ENCODE assay signal across 10 cellular contexts in the genomic region with DNA sequence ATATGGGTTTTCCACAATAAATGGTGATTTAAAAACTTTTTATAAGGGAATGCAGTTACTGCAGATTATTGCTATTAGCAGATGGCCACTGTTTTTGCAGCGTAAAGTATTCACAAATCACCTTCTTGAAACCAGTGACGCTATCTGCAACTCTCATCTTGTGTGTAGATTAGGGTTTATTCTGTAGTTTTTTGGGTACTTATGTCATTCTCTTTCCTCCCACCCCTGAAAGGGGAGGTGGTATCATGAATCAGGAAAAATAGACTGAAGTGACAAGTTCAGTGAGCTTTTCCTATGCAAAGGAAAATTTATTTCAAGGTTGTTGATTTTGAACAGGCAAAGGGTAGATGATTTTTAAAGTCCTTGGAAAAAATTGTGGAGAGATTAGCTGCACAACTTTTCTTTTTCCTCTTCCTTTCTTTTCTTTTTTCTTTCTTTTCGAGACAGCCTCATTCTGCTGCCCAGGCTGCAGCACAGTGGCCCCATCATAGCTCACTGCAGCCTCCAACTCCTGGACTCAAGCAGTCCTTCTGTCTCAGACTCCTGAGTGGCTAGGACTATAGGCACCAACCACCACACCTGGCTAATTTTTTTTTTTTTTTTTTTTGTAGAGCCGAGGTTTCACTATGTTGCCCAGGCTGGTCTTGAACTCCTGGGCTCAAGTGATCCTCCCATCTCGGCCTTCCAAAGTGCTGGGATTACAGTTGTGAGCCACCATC. TPM values are rescaled to one million over a fixed set of nuclear protein-coding genes. Genes with fewer than 3 reads are reported as not detected.
DNase-seq lines count a peak whose midpoint lies in the region; ATAC-seq, FAIRE-seq and TF ChIP-seq lines count a peak whose summit lies in the region.
"Had no signal": no experiment of that assay in that cellular context is flagged by ENCODE, and none has a peak within 500 bp of the region (broad histone marks: within the 10 kb centered on the region; RNA-seq: fewer than 3 reads in every experiment).

No MANE protein-coding gene starts in this region.

- peak overlapping the region; percentile 98 for H3K4me3 Mint-ChIP-seq in activated naive CD4-positive, alpha-beta T cell treated with anti-CD3 and anti-CD28 coated beads, Interleukin-2, amount 50 U/mL, for 24 hours
- peak overlapping the region; percentile 94 for H3K4me3 Mint-ChIP-seq in activated naive CD8-positive, alpha-beta T cell treated with anti-CD3 and anti-CD28 coated beads, Interleukin-2, amount 50 U/mL, for 24 hours
- peak overlapping the region; percentile 97 for H3K4me3 Mint-ChIP-seq in type B pancreatic cell

- TF ChIP-seq POLR2A in GM12892 (IDR thresholded peaks at IDR 0.05; ENCODE audit: low read depth, low read length) = no peak

- TF ChIP-seq CTCF in left lung (IDR thresholded peaks at IDR 0.05) = no peak
- TF ChIP-seq CTCF in type B pancreatic cell (conservative IDR thresholded peaks at IDR 0.05) = no peak

- ATAC-seq in activated naive CD8-positive, alpha-beta T cell treated with anti-CD3 and anti-CD28 coated beads, Interleukin-2, amount 50 U/mL, for 24 hours = no peak
- ATAC-seq in left lung (no peak), HG03139 (IDR thresholded peaks at IDR 0.05; ENCODE audit: unreplicated experiment) (no peak)

- FAIRE-seq in HTR-8/SVneo (lab: Jason Lieb, UNC) = no peak
- FAIRE-seq in GM12892 (lab: Jason Lieb, UNC) = no peak

- H3K4me1 Mint-ChIP-seq in activated naive CD4-positive, alpha-beta T cell treated with anti-CD3 and anti-CD28 coated beads, Interleukin-2, amount 50 U/mL, for 24 hours = peaks cover 61% of the 10 kb centered on the region
- H3K4me1 Mint-ChIP-seq in activated naive CD8-positive, alpha-beta T cell treated with anti-CD3 and anti-CD28 coated beads, Interleukin-2, amount 50 U/mL, for 24 hours = peaks cover 68% of the 10 kb centered on the region
- H3K4me1 Mint-ChIP-seq in type B pancreatic cell (ENCODE audit: unreplicated experiment) = peaks cover 56% of the 10 kb centered on the region

- H3K27ac Mint-ChIP-seq in activated naive CD4-positive, alpha-beta T cell treated with anti-CD3 and anti-CD28 coated beads, Interleukin-2, amount 50 U/mL, for 24 hours = no peak overlapping the region
- H3K27ac Mint-ChIP-seq in activated naive CD8-positive, alpha-beta T cell treated with anti-CD3 and anti-CD28 coated beads, Interleukin-2, amount 50 U/mL, for 24 hours = no peak overlapping the region
- peak overlapping the region; percentile 21 for H3K27ac Mint-ChIP-seq in type B pancreatic cell

- H3K9me3 ChIP-seq in left lung = no peaks in the 10 kb centered on the region

- no peak for DNase-seq in activated naive CD4-positive, alpha-beta T cell treated with Interleukin-2 at 50 U/mL for 16 hours
- DNase-seq in activated naive CD8-positive, alpha-beta T cell treated with anti-CD3 and anti-CD28 coated beads, Interleukin-2, amount 50 U/mL, for 24 hours = no peak
- DNase-seq in left lung (no peak), type B pancreatic cell (ENCODE audit: extremely low spot score, unreplicated experiment) (no peak), HTR-8/SVneo (ENCODE audit: insufficient read length, low spot score) (no peak), GM12892 (ENCODE audit: insufficient read length) (no peak)
- DNase-seq: DMS53; stimulated activated CD4-positive, alpha-beta T cell treated with anti-CD3 and anti-CD28 coated beads, Interleukin-1b, Interleukin-23, amount 100 ng/mL, for 48 hours had no signal

- H3K9me3 Mint-ChIP-seq in activated naive CD4-positive, alpha-beta T cell treated with anti-CD3 and anti-CD28 coated beads, Interleukin-2, amount 50 U/mL, for 24 hours = no peaks in the 10 kb centered on the region
- no peaks in the 10 kb centered on the region for H3K9me3 Mint-ChIP-seq in activated naive CD8-positive, alpha-beta T cell treated with anti-CD3 and anti-CD28 coated beads, Interleukin-2, amount 50 U/mL, for 24 hours
- no peaks in the 10 kb centered on the region for H3K9me3 Mint-ChIP-seq in type B pancreatic cell

- no peaks in the 10 kb centered on the region for H3K27me3 Mint-ChIP-seq in activated naive CD4-positive, alpha-beta T cell treated with anti-CD3 and anti-CD28 coated beads, Interleukin-2, amount 50 U/mL, for 24 hours
- no peaks in the 10 kb centered on the region for H3K27me3 Mint-ChIP-seq in activated naive CD8-positive, alpha-beta T cell treated with anti-CD3 and anti-CD28 coated beads, Interleukin-2, amount 50 U/mL, for 24 hours
- no peaks in the 10 kb centered on the region for H3K27me3 Mint-ChIP-seq in type B pancreatic cell

- no peaks in the 10 kb centered on the region for H3K36me3 ChIP-seq in left lung

- H3K4me1 ChIP-seq in left lung = peaks cover 13 to 54% of the 10 kb centered on the region in 2 donors

- peak overlapping the region in 1 of 2 donors; percentile 90 for H3K27ac ChIP-seq in left lung

- intact Hi-C loops in left lung (cut with DNase I) = no loop called here

- peak overlapping the region; percentile 80 for H3K4me3 ChIP-seq in left lung

- peaks cover 5% of the 10 kb centered on the region for H3K36me3 Mint-ChIP-seq in activated naive CD4-positive, alpha-beta T cell treated with anti-CD3 and anti-CD28 coated beads, Interleukin-2, amount 50 U/mL, for 24 hours
- no peaks in the 10 kb centered on the region for H3K36me3 Mint-ChIP-seq in activated naive CD8-positive, alpha-beta T cell treated with anti-CD3 and anti-CD28 coated beads, Interleukin-2, amount 50 U/mL, for 24 hours (ENCODE audit: low read depth)
- H3K36me3 Mint-ChIP-seq in type B pancreatic cell = no peaks in the 10 kb centered on the region

- no peaks in the 10 kb centered on the region for H3K27me3 ChIP-seq in left lung

RNA-seq across cellular contexts. Expression of a gene that starts 1.6 kb away (rescaled TPM):
- 10 to 100 TPM; 28.9 to 40.8 TPM for total RNA-seq in left lung
- 39.5 and 41.2 TPM in 2 replicates for total RNA-seq in type B pancreatic cell (ENCODE audit: low replicate concordance)
- polyA plus RNA-seq in GM12892 (2012; ENCODE audit: missing spikeins) = 3.5 TPM
